In genomic region chr10:130512936-130513335, GRCh38 we compare ENCODE assay signal across 28 cellular contexts.
"Had no signal": no experiment of that assay in that cellular context is flagged by ENCODE, and none has a peak within 500 bp of the region (broad histone marks: within the 10 kb centered on the region; RNA-seq: fewer than 3 reads in every experiment).

No MANE protein-coding gene starts in this region.

- H3K4me1 Mint-ChIP-seq: activated CD4-positive, alpha-beta T cell treated with anti-CD3 and anti-CD28 coated beads, Interleukin-2, amount 10 ng/mL, durations not matched to agents 24 days and 14 days; activated naive CD4-positive, alpha-beta T cell treated with anti-CD3 and anti-CD28 coated beads, Interleukin-2, amount 50 U/mL, for 24 hours; activated naive CD8-positive, alpha-beta T cell treated with anti-CD3 and anti-CD28 coated beads, Interleukin-2, amount 10 ng/mL, durations not matched to agents 7 days and 5 days; activated T-helper 17 cell treated with anti-CD3 and anti-CD28 coated beads, Interleukin-2, amount 50 U/mL, for 72 hours had no signal

- H3K4me1 ChIP-seq: ascending aorta, SJCRH30 had no signal

- ATAC-seq: activated CD8-positive, alpha-beta T cell treated with anti-CD3 and anti-CD28 coated beads for 36 hours; activated T-cell treated with anti-CD3 and anti-CD28 coated beads, Interleukin-2, amount 50 U/mL, for 72 hours; activated T-helper 17 cell treated with anti-CD3 and anti-CD28 coated beads, Interleukin-2, amount 50 U/mL, for 72 hours; PC-3 had no signal

- H3K27ac Mint-ChIP-seq: activated CD4-positive, alpha-beta T cell treated with anti-CD3 and anti-CD28 coated beads, Interleukin-2, amount 10 ng/mL, durations not matched to agents 24 days and 14 days; activated CD8-positive, alpha-beta T cell treated with anti-CD3 and anti-CD28 coated beads for 36 hours; activated naive CD4-positive, alpha-beta T cell treated with anti-CD3 and anti-CD28 coated beads, Interleukin-2, amount 50 U/mL, for 24 hours; activated naive CD8-positive, alpha-beta T cell treated with anti-CD3 and anti-CD28 coated beads, Interleukin-2, amount 10 ng/mL, durations not matched to agents 7 days and 5 days; activated T-cell treated with anti-CD3 and anti-CD28 coated beads, Interleukin-2, amount 50 U/mL, for 72 hours; activated T-helper 17 cell treated with anti-CD3 and anti-CD28 coated beads, Interleukin-2, amount 50 U/mL, for 72 hours had no signal

- FAIRE-seq: RCC 7860 had no signal

- H3K27ac ChIP-seq: ascending aorta, SJCRH30, SK-N-MC had no signal

- H3K9me3 ChIP-seq: ascending aorta, SJCRH30 had no signal

- H3K9me3 Mint-ChIP-seq: activated CD4-positive, alpha-beta T cell treated with anti-CD3 and anti-CD28 coated beads, Interleukin-2, amount 10 ng/mL, durations not matched to agents 24 days and 14 days; activated CD8-positive, alpha-beta T cell treated with anti-CD3 and anti-CD28 coated beads for 36 hours; activated naive CD4-positive, alpha-beta T cell treated with anti-CD3 and anti-CD28 coated beads, Interleukin-2, amount 50 U/mL, for 24 hours; activated T-cell treated with anti-CD3 and anti-CD28 coated beads, Interleukin-2, amount 50 U/mL, for 72 hours had no signal

- H3K4me3 ChIP-seq: ascending aorta, SJCRH30, SK-N-MC had no signal

- H3K36me3 ChIP-seq: ascending aorta, SJCRH30 had no signal

- DNase-seq: activated CD4-positive, alpha-beta T cell treated with anti-CD3 and anti-CD28 coated beads, Interleukin-2, amount 10 ng/mL, durations not matched to agents 24 days and 14 days; activated CD4-positive, alpha-beta T cell treated with anti-CD3 and anti-CD28 coated beads, Interleukin-2, amount 50 U/mL, for 4 hours; activated CD8-positive, alpha-beta T cell treated with anti-CD3 and anti-CD28 coated beads for 36 hours; activated effector memory CD4-positive, alpha-beta T cell treated with anti-CD3 and anti-CD28 coated beads, Interleukin-2, amount 50 U/mL, for 16 hours; activated naive CD4-positive, alpha-beta T cell treated with Interleukin-2 at 50 U/mL for 16 hours; activated naive CD8-positive, alpha-beta T cell treated with anti-CD3 and anti-CD28 coated beads, Interleukin-2, amount 10 ng/mL, durations not matched to agents 7 days and 5 days; activated T-cell treated with anti-CD3 and anti-CD28 coated beads, Interleukin-2, amount 50 U/mL, for 1 hour; activated T-cell treated with anti-CD3 and anti-CD28 coated beads, Interleukin-2, amount 50 U/mL, for 72 hours; amygdala; NCI-H1048; NCI-H1105 treated with DMSO at 0.1 percent for 48 hours; NCI-H1436; NCI-H1694; NCI-H1930; NCI-H2081 treated with DMSO at 0.1 percent for 48 hours; NCI-H226; NCI-H446 treated with DMSO at 0.1 percent for 48 hours; NCI-H524; NK-92 treated with Interleukin-12 subunit alpha and Interleukin-12 subunit beta, amount 100 ng/mL, for 24 hours; PC-3; Right ventricle myocardium superior; SJCRH30; T1000 had no signal

- H3K27me3 Mint-ChIP-seq: activated CD4-positive, alpha-beta T cell treated with anti-CD3 and anti-CD28 coated beads, Interleukin-2, amount 10 ng/mL, durations not matched to agents 24 days and 14 days had no signal

- H3K27me3 ChIP-seq: ascending aorta, SJCRH30 had no signal

- H3K36me3 Mint-ChIP-seq: activated naive CD4-positive, alpha-beta T cell treated with anti-CD3 and anti-CD28 coated beads, Interleukin-2, amount 50 U/mL, for 24 hours; activated naive CD8-positive, alpha-beta T cell treated with anti-CD3 and anti-CD28 coated beads, Interleukin-2, amount 10 ng/mL, durations not matched to agents 7 days and 5 days had no signal

- H3K4me3 Mint-ChIP-seq: activated CD4-positive, alpha-beta T cell treated with anti-CD3 and anti-CD28 coated beads, Interleukin-2, amount 10 ng/mL, durations not matched to agents 24 days and 14 days; activated CD8-positive, alpha-beta T cell treated with anti-CD3 and anti-CD28 coated beads for 36 hours; activated naive CD4-positive, alpha-beta T cell treated with anti-CD3 and anti-CD28 coated beads, Interleukin-2, amount 50 U/mL, for 24 hours; activated naive CD8-positive, alpha-beta T cell treated with anti-CD3 and anti-CD28 coated beads, Interleukin-2, amount 10 ng/mL, durations not matched to agents 7 days and 5 days; activated T-cell treated with anti-CD3 and anti-CD28 coated beads, Interleukin-2, amount 50 U/mL, for 72 hours; activated T-helper 17 cell treated with anti-CD3 and anti-CD28 coated beads, Interleukin-2, amount 50 U/mL, for 72 hours had no signal
